1 cellular context compared by ENCODE assay signal in genomic region chr16:20741555-20742285, GRCh38.
TF ChIP-seq lines count a peak whose summit lies in the region.

A gene with protein sequence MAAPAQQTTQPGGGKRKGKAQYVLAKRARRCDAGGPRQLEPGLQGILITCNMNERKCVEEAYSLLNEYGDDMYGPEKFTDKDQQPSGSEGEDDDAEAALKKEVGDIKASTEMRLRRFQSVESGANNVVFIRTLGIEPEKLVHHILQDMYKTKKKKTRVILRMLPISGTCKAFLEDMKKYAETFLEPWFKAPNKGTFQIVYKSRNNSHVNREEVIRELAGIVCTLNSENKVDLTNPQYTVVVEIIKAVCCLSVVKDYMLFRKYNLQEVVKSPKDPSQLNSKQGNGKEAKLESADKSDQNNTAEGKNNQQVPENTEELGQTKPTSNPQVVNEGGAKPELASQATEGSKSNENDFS (minus strand): TSS chr16:20741818. CDS start chr16:20741739, 79 bp downstream.

TF ChIP-seq in HepG2, 621 proteins besides CTCF, POLR2A, EP300 and RAD21 (continued from another document and continues in another):
- TF ChIP-seq, protein P1, sequence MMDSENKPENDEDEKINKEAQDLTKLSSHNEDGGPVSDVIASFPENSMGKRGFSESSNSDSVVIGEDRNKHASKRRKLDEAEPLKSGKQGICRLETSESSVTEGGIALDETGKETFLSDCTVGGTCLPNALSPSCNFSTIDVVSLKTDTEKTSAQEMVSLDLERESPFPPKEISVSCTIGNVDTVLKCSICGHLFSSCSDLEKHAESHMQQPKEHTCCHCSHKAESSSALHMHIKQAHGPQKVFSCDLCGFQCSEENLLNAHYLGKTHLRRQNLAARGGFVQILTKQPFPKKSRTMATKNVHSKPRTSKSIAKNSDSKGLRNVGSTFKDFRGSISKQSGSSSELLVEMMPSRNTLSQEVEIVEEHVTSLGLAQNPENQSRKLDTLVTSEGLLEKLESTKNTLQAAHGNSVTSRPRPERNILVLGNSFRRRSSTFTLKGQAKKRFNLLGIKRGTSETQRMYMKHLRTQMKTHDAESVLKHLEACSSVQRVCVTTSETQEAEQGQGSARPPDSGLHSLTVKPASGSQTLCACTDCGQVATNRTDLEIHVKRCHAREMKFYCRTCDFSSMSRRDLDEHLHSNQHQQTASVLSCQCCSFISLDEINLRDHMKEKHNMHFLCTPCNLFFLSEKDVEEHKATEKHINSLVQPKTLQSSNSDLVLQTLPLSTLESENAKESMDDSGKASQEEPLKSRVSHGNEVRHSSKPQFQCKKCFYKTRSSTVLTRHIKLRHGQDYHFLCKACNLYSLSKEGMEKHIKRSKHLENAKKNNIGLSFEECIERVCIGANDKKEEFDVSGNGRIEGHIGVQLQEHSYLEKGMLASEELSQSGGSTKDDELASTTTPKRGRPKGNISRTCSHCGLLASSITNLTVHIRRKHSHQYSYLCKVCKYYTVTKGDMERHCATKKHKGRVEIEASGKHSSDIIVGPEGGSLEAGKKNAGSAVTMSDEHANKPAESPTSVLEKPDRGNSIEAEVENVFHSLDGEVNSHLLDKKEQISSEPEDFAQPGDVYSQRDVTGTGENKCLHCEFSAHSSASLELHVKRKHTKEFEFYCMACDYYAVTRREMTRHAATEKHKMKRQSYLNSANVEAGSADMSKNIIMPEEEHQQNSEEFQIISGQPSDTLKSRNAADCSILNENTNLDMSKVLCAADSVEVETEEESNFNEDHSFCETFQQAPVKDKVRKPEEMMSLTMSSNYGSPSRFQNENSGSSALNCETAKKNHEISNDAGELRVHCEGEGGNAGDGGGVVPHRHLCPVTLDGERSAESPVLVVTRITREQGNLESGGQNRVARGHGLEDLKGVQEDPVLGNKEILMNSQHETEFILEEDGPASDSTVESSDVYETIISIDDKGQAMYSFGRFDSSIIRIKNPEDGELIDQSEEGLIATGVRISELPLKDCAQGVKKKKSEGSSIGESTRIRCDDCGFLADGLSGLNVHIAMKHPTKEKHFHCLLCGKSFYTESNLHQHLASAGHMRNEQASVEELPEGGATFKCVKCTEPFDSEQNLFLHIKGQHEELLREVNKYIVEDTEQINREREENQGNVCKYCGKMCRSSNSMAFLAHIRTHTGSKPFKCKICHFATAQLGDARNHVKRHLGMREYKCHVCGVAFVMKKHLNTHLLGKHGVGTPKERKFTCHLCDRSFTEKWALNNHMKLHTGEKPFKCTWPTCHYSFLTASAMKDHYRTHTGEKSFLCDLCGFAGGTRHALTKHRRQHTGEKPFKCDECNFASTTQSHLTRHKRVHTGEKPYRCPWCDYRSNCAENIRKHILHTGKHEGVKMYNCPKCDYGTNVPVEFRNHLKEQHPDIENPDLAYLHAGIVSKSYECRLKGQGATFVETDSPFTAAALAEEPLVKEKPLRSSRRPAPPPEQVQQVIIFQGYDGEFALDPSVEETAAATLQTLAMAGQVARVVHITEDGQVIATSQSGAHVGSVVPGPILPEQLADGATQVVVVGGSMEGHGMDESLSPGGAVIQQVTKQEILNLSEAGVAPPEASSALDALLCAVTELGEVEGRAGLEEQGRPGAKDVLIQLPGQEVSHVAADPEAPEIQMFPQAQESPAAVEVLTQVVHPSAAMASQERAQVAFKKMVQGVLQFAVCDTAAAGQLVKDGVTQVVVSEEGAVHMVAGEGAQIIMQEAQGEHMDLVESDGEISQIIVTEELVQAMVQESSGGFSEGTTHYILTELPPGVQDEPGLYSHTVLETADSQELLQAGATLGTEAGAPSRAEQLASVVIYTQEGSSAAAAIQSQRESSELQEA (CRISPR knock-in tag; IDR thresholded peaks at IDR 0.05; ENCODE audit: not compliant biosample characterization): peak; percentile 42
- TF ChIP-seq, protein P2, sequence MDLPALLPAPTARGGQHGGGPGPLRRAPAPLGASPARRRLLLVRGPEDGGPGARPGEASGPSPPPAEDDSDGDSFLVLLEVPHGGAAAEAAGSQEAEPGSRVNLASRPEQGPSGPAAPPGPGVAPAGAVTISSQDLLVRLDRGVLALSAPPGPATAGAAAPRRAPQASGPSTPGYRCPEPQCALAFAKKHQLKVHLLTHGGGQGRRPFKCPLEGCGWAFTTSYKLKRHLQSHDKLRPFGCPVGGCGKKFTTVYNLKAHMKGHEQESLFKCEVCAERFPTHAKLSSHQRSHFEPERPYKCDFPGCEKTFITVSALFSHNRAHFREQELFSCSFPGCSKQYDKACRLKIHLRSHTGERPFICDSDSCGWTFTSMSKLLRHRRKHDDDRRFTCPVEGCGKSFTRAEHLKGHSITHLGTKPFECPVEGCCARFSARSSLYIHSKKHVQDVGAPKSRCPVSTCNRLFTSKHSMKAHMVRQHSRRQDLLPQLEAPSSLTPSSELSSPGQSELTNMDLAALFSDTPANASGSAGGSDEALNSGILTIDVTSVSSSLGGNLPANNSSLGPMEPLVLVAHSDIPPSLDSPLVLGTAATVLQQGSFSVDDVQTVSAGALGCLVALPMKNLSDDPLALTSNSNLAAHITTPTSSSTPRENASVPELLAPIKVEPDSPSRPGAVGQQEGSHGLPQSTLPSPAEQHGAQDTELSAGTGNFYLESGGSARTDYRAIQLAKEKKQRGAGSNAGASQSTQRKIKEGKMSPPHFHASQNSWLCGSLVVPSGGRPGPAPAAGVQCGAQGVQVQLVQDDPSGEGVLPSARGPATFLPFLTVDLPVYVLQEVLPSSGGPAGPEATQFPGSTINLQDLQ (CRISPR knock-in tag; IDR thresholded peaks at IDR 0.05): peak; percentile 64
- no peak for TF ChIP-seq ATM (IDR thresholded peaks at IDR 0.05; ENCODE audit: borderline replicate concordance)
- TF ChIP-seq HIVEP1 (CRISPR knock-in tag; IDR thresholded peaks at IDR 0.05): peak; percentile 86
- TF ChIP-seq ZBED4 (CRISPR knock-in tag; IDR thresholded peaks at IDR 0.05; ENCODE audit: borderline replicate concordance): peak; percentile 84; the same call in 1 of the 2 replicates
- no peak; the same call in 1 of the 2 replicates for TF ChIP-seq PLSCR1 (CRISPR knock-in tag; IDR thresholded peaks at IDR 0.05; ENCODE audit: borderline replicate concordance)
- no peak; the same call in 1 of the 2 replicates for TF ChIP-seq THAP8 (CRISPR knock-in tag; IDR thresholded peaks at IDR 0.05; ENCODE audit: borderline replicate concordance)
- peak; percentile 86; the same call in 1 of the 2 replicates for TF ChIP-seq PREB (CRISPR knock-in tag; IDR thresholded peaks at IDR 0.05)
- peak; percentile 83 for TF ChIP-seq TOPORS (CRISPR knock-in tag; IDR thresholded peaks at IDR 0.05)
- TF ChIP-seq TBL1XR1 (IDR thresholded peaks at IDR 0.05; ENCODE audit: borderline replicate concordance, low read length, partially characterized antibody): peak; percentile 54
- peak; percentile 96 for TF ChIP-seq SAP130 (CRISPR knock-in tag; IDR thresholded peaks at IDR 0.05; ENCODE audit: low read depth)
- TF ChIP-seq FOSL1 (CRISPR knock-in tag; IDR thresholded peaks at IDR 0.05; ENCODE audit: borderline replicate concordance): no peak
- TF ChIP-seq ZNF484 (CRISPR knock-in tag; IDR thresholded peaks at IDR 0.05; ENCODE audit: borderline replicate concordance, low read depth): no peak; the same call in 1 of the 2 replicates
- TF ChIP-seq, protein P3, sequence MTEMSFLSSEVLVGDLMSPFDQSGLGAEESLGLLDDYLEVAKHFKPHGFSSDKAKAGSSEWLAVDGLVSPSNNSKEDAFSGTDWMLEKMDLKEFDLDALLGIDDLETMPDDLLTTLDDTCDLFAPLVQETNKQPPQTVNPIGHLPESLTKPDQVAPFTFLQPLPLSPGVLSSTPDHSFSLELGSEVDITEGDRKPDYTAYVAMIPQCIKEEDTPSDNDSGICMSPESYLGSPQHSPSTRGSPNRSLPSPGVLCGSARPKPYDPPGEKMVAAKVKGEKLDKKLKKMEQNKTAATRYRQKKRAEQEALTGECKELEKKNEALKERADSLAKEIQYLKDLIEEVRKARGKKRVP (CRISPR knock-in tag; IDR thresholded peaks at IDR 0.05): no peak
- peak; percentile 92 for TF ChIP-seq SALL1 (CRISPR knock-in tag; IDR thresholded peaks at IDR 0.05)
- peak; percentile 83 for TF ChIP-seq MYC (CRISPR knock-in tag; IDR thresholded peaks at IDR 0.05; ENCODE audit: borderline replicate concordance)
- peak; percentile 60; the same call in 1 of the 2 replicates for TF ChIP-seq ZNF652 (CRISPR knock-in tag; IDR thresholded peaks at IDR 0.05; ENCODE audit: borderline replicate concordance, low read depth)
- no peak for TF ChIP-seq GFI1 (CRISPR knock-in tag; IDR thresholded peaks at IDR 0.05; ENCODE audit: borderline replicate concordance)
- peak; percentile 98 for TF ChIP-seq PHF20 (CRISPR knock-in tag; IDR thresholded peaks at IDR 0.05)
- peak; percentile 99 for TF ChIP-seq YEATS4 (CRISPR knock-in tag; IDR thresholded peaks at IDR 0.05; ENCODE audit: borderline replicate concordance)
- TF ChIP-seq ZNF33B (CRISPR knock-in tag; IDR thresholded peaks at IDR 0.05): peak; percentile 81
- TF ChIP-seq MAFF (IDR thresholded peaks at IDR 0.05; ENCODE audit: low read depth, low read length): no peak
- TF ChIP-seq FOSL2 (CRISPR knock-in tag; IDR thresholded peaks at IDR 0.05): peak; percentile 80
- no peak for TF ChIP-seq PAWR (CRISPR knock-in tag; IDR thresholded peaks at IDR 0.05; ENCODE audit: borderline replicate concordance)
- TF ChIP-seq SP1 (IDR thresholded peaks at IDR 0.05): no peak
- TF ChIP-seq SP1 (CRISPR knock-in tag; IDR thresholded peaks at IDR 0.05): peak; percentile 100
- no peak for TF ChIP-seq CENPBD1 (CRISPR knock-in tag; IDR thresholded peaks at IDR 0.05; ENCODE audit: borderline replicate concordance, low read depth)
- TF ChIP-seq CHCHD3 (CRISPR knock-in tag; IDR thresholded peaks at IDR 0.05): 0 out of 2 replicates have a peak, but pooled peaks have one; percentile 85
- peak; percentile 92; the same call in 1 of the 2 replicates for TF ChIP-seq ZNF615 (CRISPR knock-in tag; IDR thresholded peaks at IDR 0.05; ENCODE audit: borderline replicate concordance)
- peak; percentile 51 for TF ChIP-seq ZNF709 (CRISPR knock-in tag; IDR thresholded peaks at IDR 0.05)
- peak; percentile 96 for TF ChIP-seq NRL (CRISPR knock-in tag; IDR thresholded peaks at IDR 0.05; ENCODE audit: borderline replicate concordance)
- TF ChIP-seq, protein P4, sequence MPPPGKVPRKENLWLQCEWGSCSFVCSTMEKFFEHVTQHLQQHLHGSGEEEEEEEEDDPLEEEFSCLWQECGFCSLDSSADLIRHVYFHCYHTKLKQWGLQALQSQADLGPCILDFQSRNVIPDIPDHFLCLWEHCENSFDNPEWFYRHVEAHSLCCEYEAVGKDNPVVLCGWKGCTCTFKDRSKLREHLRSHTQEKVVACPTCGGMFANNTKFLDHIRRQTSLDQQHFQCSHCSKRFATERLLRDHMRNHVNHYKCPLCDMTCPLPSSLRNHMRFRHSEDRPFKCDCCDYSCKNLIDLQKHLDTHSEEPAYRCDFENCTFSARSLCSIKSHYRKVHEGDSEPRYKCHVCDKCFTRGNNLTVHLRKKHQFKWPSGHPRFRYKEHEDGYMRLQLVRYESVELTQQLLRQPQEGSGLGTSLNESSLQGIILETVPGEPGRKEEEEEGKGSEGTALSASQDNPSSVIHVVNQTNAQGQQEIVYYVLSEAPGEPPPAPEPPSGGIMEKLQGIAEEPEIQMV (CRISPR knock-in tag; IDR thresholded peaks at IDR 0.05; ENCODE audit: low read depth): peak; percentile 90
- TF ChIP-seq PITX1 (CRISPR knock-in tag; IDR thresholded peaks at IDR 0.05): peak; percentile 76
- peak; percentile 95 for TF ChIP-seq AGO1 (IDR thresholded peaks at IDR 0.05; ENCODE audit: low read depth, low read length, poor library complexity, severe bottlenecking)
- TF ChIP-seq HMGA1 (CRISPR knock-in tag; conservative IDR thresholded peaks at IDR 0.05): no peak
- peak; percentile 86 for TF ChIP-seq ZFP90 (CRISPR knock-in tag; IDR thresholded peaks at IDR 0.05; ENCODE audit: borderline replicate concordance)
- TF ChIP-seq NCOA5 (CRISPR knock-in tag; IDR thresholded peaks at IDR 0.05): peak; percentile 88; the same call in 1 of the 2 replicates
- peak; percentile 57; the same call in 1 of the 2 replicates for TF ChIP-seq NFYC (CRISPR knock-in tag; IDR thresholded peaks at IDR 0.05)
